ENCODE assay signal across 25 cellular contexts in the genomic region with DNA sequence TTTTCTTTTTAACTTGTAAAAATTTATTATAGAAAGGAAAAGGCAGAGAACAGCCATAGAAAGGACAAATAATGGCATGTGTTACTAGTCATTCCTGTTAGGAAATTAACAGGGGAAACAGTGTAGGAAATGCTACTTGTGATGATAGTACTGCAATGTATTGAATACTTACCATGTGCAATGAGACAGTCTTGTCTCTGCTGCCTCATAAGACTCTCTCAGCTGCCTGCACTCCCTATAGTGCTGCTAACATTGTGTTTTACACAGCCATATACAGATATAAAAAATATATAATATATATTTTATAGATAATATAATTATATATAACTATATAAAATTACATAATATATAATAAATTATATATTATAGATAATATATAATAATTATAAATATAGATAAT.
"Had no signal": no experiment of that assay in that cellular context is flagged by ENCODE, and none has a peak within 500 bp of the region (broad histone marks: within the 10 kb centered on the region; RNA-seq: fewer than 3 reads in every experiment).

No MANE protein-coding gene starts in this region.

- DNase-seq: activated CD4-positive, CD25-positive, alpha-beta regulatory T cell; activated CD8-positive, alpha-beta memory T cell treated with anti-CD3 and anti-CD28 coated beads, Interleukin-2, amount 10 ng/mL, durations not matched to agents 7 days and 5 days; activated effector memory CD4-positive, alpha-beta T cell treated with anti-CD3 and anti-CD28 coated beads, Interleukin-2, amount 50 U/mL, for 16 hours; activated naive CD4-positive, alpha-beta T cell treated with Interleukin-2 at 50 U/mL for 16 hours; activated naive CD8-positive, alpha-beta T cell treated with anti-CD3 and anti-CD28 coated beads, Interleukin-2, amount 10 ng/mL, durations not matched to agents 7 days and 5 days; activated T-cell treated with anti-CD3 and anti-CD28 coated beads, Interleukin-2, amount 50 U/mL, for 24 hours; adrenal gland; anterior cingulate cortex; cerebellar nuclear complex; Kasumi-1; NCI-H1105 treated with DMSO at 0.1 percent for 48 hours; NCI-H146; NCI-H187 treated with DMSO at 0.1 percent for 48 hours; NCI-H2081 treated with DMSO at 0.1 percent for 48 hours; NCI-H2171 treated with DMSO at 0.1 percent for 48 hours; NCI-H226; NCI-H526 treated with DMSO at 0.1 percent for 48 hours; Peyer's patch; Right ventricle myocardium superior; SJCRH30; SK-N-SH; T-helper 1 cell had no signal

- H3K4me1 ChIP-seq: adrenal gland, Peyer's patch, SJCRH30 had no signal

- H3K27me3 ChIP-seq: adrenal gland, Peyer's patch, SJCRH30 had no signal

- H3K9ac ChIP-seq: SK-N-SH had no signal

- H3K9me3 ChIP-seq: adrenal gland, Peyer's patch, SJCRH30, SK-N-SH had no signal

- H3K9me2 ChIP-seq: SK-N-SH had no signal

- ATAC-seq: activated CD8-positive, alpha-beta memory T cell treated with anti-CD3 and anti-CD28 coated beads, Interleukin-2, amount 10 ng/mL, durations not matched to agents 7 days and 5 days; K562 had no signal

- H3K27ac ChIP-seq: adrenal gland, Peyer's patch, RWPE1, SJCRH30, VCaP had no signal

- H3K4me2 ChIP-seq: SK-N-SH had no signal

- H3K4me3 ChIP-seq: adrenal gland, K562, Peyer's patch, SJCRH30 had no signal

- H3K36me3 ChIP-seq: adrenal gland, Peyer's patch, SJCRH30 had no signal
